In the genomic region with DNA sequence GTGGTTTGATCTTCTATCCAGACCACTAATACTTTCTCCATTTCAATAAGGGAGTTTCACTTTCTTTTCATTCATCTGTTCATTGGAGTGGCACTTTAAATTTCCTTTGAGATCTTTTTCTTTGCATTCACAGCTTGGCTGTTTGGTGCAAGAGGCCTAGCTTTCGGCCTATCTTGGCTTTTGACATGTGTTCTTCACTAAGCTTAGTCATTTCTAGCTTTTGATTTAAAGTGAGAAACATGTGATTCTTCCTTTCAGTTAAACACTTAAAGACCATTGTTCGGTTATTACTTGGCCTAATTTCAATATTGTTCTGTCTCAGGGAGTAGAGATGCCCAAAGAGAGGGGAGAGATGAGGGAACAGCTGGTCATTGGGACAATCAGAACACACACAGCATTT, we compare ENCODE assay signal across 14 cellular contexts. TPM values are rescaled to one million over a fixed set of nuclear protein-coding genes. Genes with fewer than 3 reads are reported as not detected.
DNase-seq lines count a peak whose midpoint lies in the region; ATAC-seq and TF ChIP-seq lines count a peak whose summit lies in the region.
"Had no signal": no experiment of that assay in that cellular context is flagged by ENCODE, and none has a peak within 500 bp of the region (broad histone marks: within the 10 kb centered on the region; RNA-seq: fewer than 3 reads in every experiment).

No MANE protein-coding gene starts in this region.

- H3K4me2 ChIP-seq in OCI-LY3 (ENCODE audit: low read length), result peak overlapping the region; percentile 61

- no peaks in the 10 kb centered on the region for H3K36me3 ChIP-seq in OCI-LY3 (replicated peaks; ENCODE audit: low read depth, low read length)
- H3K36me3 ChIP-seq in gastroesophageal sphincter, result no peaks in the 10 kb centered on the region

- WGBS in gastroesophageal sphincter (ENCODE audit: low coverage in 1 of 2), 2 donors, result 62 to 92% methylated on average over 2 of the region's 2 CpGs

- peak overlapping the region; percentile 96 for H3K27ac ChIP-seq in OCI-LY3 (ENCODE audit: low read length)
- no peak overlapping the region for H3K27ac ChIP-seq in gastroesophageal sphincter
- no peak overlapping the region for H3K27ac ChIP-seq in caudate nucleus (ENCODE audit: low read depth, low read length)

- H3K4me1 ChIP-seq in OCI-LY3 (ENCODE audit: low read length) (peaks cover 41% of the 10 kb centered on the region), gastroesophageal sphincter (no peaks in the 10 kb centered on the region)

- no peak overlapping the region for H3K4me3 ChIP-seq in OCI-LY3 (ENCODE audit: low read length)
- no peak overlapping the region for H3K4me3 ChIP-seq in gastroesophageal sphincter

- H3K9me3 ChIP-seq in OCI-LY3 (ENCODE audit: insufficient read depth, low read length) (no peaks in the 10 kb centered on the region), gastroesophageal sphincter (no peaks in the 10 kb centered on the region)

- no peaks in the 10 kb centered on the region for H4K20me1 ChIP-seq in OCI-LY3 (ENCODE audit: insufficient read depth, low read length)

- DNase-seq in NCI-H1105 (lab: John Stamatoyannopoulos, UW) (no peak), caudate nucleus (lab: John Stamatoyannopoulos, UW) (no peak), NCI-H2171 treated with DMSO at 0.1 percent for 48 hours (lab: John Stamatoyannopoulos, UW) (no peak)
- DNase-seq: cortex of kidney, DMS153, mesendoderm, right cardiac atrium had no signal

- peak overlapping the region; percentile 61 for H2AFZ ChIP-seq in OCI-LY3 (ENCODE audit: low read depth, low read length)

- TF ChIP-seq CTCF in OCI-LY3 (IDR thresholded peaks at IDR 0.05; ENCODE audit: low read depth, low read length) (no peak), gastroesophageal sphincter (IDR thresholded peaks at IDR 0.05) (no peak)

- no peaks in the 10 kb centered on the region for H3K79me2 ChIP-seq in OCI-LY3 (ENCODE audit: low read length)

- no peak for TF ChIP-seq POLR2A in gastroesophageal sphincter (IDR thresholded peaks at IDR 0.05)

- H3K27me3 ChIP-seq in OCI-LY3 (ENCODE audit: low read depth, low read length), result no peaks in the 10 kb centered on the region
- no peaks in the 10 kb centered on the region for H3K27me3 ChIP-seq in gastroesophageal sphincter

- no peak for TF ChIP-seq EP300 in gastroesophageal sphincter (IDR thresholded peaks at IDR 0.05)

- ATAC-seq in GM18519 (IDR thresholded peaks at IDR 0.05; ENCODE audit: low FRiP score, unreplicated experiment) (peak; percentile 85), GM19438 (IDR thresholded peaks at IDR 0.05; ENCODE audit: low read depth, unreplicated experiment) (peak; percentile 93), HG02884 (IDR thresholded peaks at IDR 0.05; ENCODE audit: unreplicated experiment) (peak; percentile 93), gastroesophageal sphincter (no peak)
- ATAC-seq: right cardiac atrium had no signal

- H3K9ac ChIP-seq in OCI-LY3 (ENCODE audit: low read length), result peak overlapping the region; percentile 38; the same call in 1 of the 2 replicates

RNA-seq across cellular contexts. Expression of gene CXCL13, which starts 24.3 kb away (rescaled TPM):
- not detected for total RNA-seq in gastroesophageal sphincter
- total RNA-seq: glomerular endothelial cell, H4, right cardiac atrium had no signal
